In the genomic region with DNA sequence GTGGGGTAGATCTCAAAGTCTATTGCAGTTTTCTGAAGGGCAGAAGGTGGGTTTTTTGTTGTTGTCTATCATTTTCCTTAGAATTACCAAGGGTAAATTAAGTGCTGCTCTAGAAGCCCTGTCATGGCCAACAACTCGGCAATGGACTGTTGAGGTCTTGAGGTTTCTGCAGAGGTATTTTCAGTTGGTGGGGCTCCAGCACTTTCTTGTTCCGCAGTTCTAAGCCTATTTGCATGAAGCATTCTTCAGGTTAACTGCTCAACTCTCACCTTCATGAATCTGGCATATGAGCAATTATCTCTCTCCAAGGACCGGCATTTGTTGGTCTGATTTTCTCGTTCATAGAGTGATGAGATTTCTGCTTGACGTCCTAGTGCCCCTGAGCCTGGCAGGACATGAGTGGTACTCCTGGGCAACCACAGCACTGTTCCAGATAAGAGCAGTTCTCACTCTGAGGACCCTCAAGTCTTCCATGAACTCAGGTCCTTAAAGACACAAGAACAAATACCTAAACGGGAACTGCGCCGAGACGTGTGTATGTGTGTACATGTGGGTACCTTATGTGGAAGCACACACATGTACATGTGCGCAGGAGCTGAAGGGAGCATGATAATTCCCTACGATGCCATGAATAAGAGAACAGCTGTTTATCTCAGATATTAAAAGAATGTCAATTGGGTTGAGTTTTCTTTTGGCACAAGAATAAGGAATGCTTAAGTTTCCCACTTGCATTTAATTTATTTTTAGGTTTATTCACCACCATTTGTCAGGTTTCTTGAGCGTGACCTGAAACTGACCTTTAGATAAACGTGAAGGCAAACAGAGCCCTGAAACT, we compare ENCODE assay signal across 10 cellular contexts.
DNase-seq lines count a peak whose midpoint lies in the region; ATAC-seq, FAIRE-seq and TF ChIP-seq lines count a peak whose summit lies in the region.
"Had no signal": no experiment of that assay in that cellular context is flagged by ENCODE, and none has a peak within 500 bp of the region (broad histone marks: within the 10 kb centered on the region; RNA-seq: fewer than 3 reads in every experiment).

No MANE protein-coding gene starts in this region.

- H3K27me3 Mint-ChIP-seq in T-helper 17 cell: no peaks in the 10 kb centered on the region

- no peaks in the 10 kb centered on the region for H3K4me1 Mint-ChIP-seq in T-helper 17 cell

- CTCF ChIA-PET in HepG2 (lab: Yijun Ruan, JAX; ENCODE audit: low intra/inter-chr PET ratio, low total read pairs): no interaction called here

- H4K20me1 ChIP-seq in HepG2 (ENCODE audit: insufficient read depth, low read length): no peaks in the 10 kb centered on the region

- no peak for TF ChIP-seq RAD21 in HepG2 (CRISPR knock-in tag; IDR thresholded peaks at IDR 0.05)

- H3K9me3 ChIP-seq in left ventricle myocardium inferior (replicated peaks) (no peaks in the 10 kb centered on the region), T-helper 17 cell (ENCODE audit: control insufficient read depth, low read length, poor library complexity, severe bottlenecking) (no peaks in the 10 kb centered on the region), HepG2 (ENCODE audit: low read length) (no peaks in the 10 kb centered on the region; the same call in 1 of the 2 replicates)

- H3K27ac ChIP-seq in left ventricle myocardium inferior (replicated peaks) (no peak overlapping the region), HepG2 (ENCODE audit: extremely low read length, insufficient read depth, low read length) (no peak overlapping the region)
- H3K27ac ChIP-seq: neural progenitor cell had no signal

- BruUV-seq in HepG2 (replicated peaks; lab: Mats Ljungman, UMichigan): no TSS peak

- intact Hi-C loops in left ventricle myocardium inferior (cut with micrococcal nuclease) (no loop called here), Right ventricle myocardium inferior (cut with DNase I) (no loop called here), HepG2 (cut with micrococcal nuclease; ENCODE audit: unreplicated experiment) (no loop called here)

- H3K27me3 ChIP-seq in left ventricle myocardium inferior (ENCODE audit: low read depth) (no peaks in the 10 kb centered on the region), HepG2 (ENCODE audit: control insufficient read depth in 1 of 2, insufficient read depth in 2 of 2, low read length in 2 of 2) (no peaks in the 10 kb centered on the region)
- H3K27me3 ChIP-seq: neural progenitor cell had no signal

- TF ChIP-seq POLR2A in HepG2 (IDR thresholded peaks at IDR 0.05; ENCODE audit: insufficient read depth in 1 of 2, low read depth in 2 of 2, low read length in 2 of 2): no peak

- no peaks in the 10 kb centered on the region for H3K36me3 Mint-ChIP-seq in T-helper 17 cell (ENCODE audit: low read depth)
- H3K36me3 Mint-ChIP-seq: neural progenitor cell had no signal

- FAIRE-seq in HepG2 (lab: Jason Lieb, UNC): no peak

- peaks cover 18% of the 10 kb centered on the region for H3K4me1 ChIP-seq in left ventricle myocardium inferior
- no peaks in the 10 kb centered on the region for H3K4me1 ChIP-seq in HepG2 (ENCODE audit: insufficient read depth, low read length)

- POLR2A ChIA-PET in HepG2 (lab: Yijun Ruan, JAX): no interaction called here

- 50% methylated on average over 13 of the region's 13 CpGs for WGBS in HepG2 (ENCODE audit: low lambda C conversion rate)

- no peak overlapping the region for H3K27ac Mint-ChIP-seq in T-helper 17 cell
- H3K27ac Mint-ChIP-seq: activated T-cell treated with anti-CD3 and anti-CD28 coated beads, Interleukin-2, amount 50 U/mL, for 72 hours; neural progenitor cell had no signal

- ATAC-seq in Right ventricle myocardium inferior (no peak), HG03045 (IDR thresholded peaks at IDR 0.05; ENCODE audit: unreplicated experiment) (peak; percentile 69), T-helper 17 cell (peak; percentile 25), HepG2 (no peak)
- ATAC-seq: activated T-cell treated with anti-CD3 and anti-CD28 coated beads, Interleukin-2, amount 50 U/mL, for 72 hours had no signal

- no peak overlapping the region for H3K4me2 ChIP-seq in HepG2 (ENCODE audit: low read depth, low read length)
- H3K4me2 ChIP-seq: neural progenitor cell had no signal

- no peak overlapping the region for H3K9ac ChIP-seq in HepG2 (ENCODE audit: insufficient read depth, low read depth, low read length)
- H3K9ac ChIP-seq: neural progenitor cell had no signal

- in situ Hi-C loops in HepG2 (cut with HindIII; ENCODE audit: extremely low pct_ligation_motif_present, low pct_unique_long_range_greater_than_20kb): no loop called here

- DNase-seq in left ventricle myocardium inferior: no peak
- no peak for DNase-seq in Right ventricle myocardium inferior (ENCODE audit: missing footprints)
- no peak for DNase-seq in T-helper 17 cell
- no peak for DNase-seq in stimulated activated CD4-positive, alpha-beta T cell treated with anti-CD3 and anti-CD28 coated beads, Interleukin-2, amount 100 ng/mL, for 48 hours
- DNase-seq in putamen (ENCODE audit: low spot score): no peak
- no peak for DNase-seq in HepG2 (ENCODE audit: low spot score)
- no peak for DNase-seq in HuH-7 (ENCODE audit: low spot score)
- DNase-seq: activated T-cell treated with anti-CD3 and anti-CD28 coated beads, Interleukin-2, amount 50 U/mL, for 72 hours had no signal

- H3K36me3 ChIP-seq in left ventricle myocardium inferior (no peaks in the 10 kb centered on the region), HepG2 (replicated peaks in 1 of 2; ENCODE audit: control insufficient read depth in 1 of 2, insufficient read depth in 2 of 2, low read length in 2 of 2) (no peaks in the 10 kb centered on the region)
- H3K36me3 ChIP-seq: neural progenitor cell had no signal

- no peak overlapping the region for H2AFZ ChIP-seq in HepG2 (ENCODE audit: low read length)
- H2AFZ ChIP-seq: neural progenitor cell had no signal

- H3K4me3 Mint-ChIP-seq in T-helper 17 cell: no peak overlapping the region
- H3K4me3 Mint-ChIP-seq: activated T-cell treated with anti-CD3 and anti-CD28 coated beads, Interleukin-2, amount 50 U/mL, for 72 hours; neural progenitor cell had no signal

- TF ChIP-seq EP300 in HepG2 (IDR thresholded peaks at IDR 0.05; ENCODE audit: low read depth in 2 of 2, low read length in 2 of 2) (no peak), HepG2 (CRISPR knock-in tag; IDR thresholded peaks at IDR 0.05; ENCODE audit: borderline replicate concordance) (no peak)

- no peak for TF ChIP-seq CTCF in left ventricle myocardium inferior (IDR thresholded peaks at IDR 0.05; ENCODE audit: borderline replicate concordance)
- TF ChIP-seq CTCF in HepG2 (CRISPR knock-in tag; IDR thresholded peaks at IDR 0.05): no peak

- no peaks in the 10 kb centered on the region for H3K79me2 ChIP-seq in HepG2 (ENCODE audit: insufficient read depth, low read length)

- H3K4me3 ChIP-seq in left ventricle myocardium inferior: peak overlapping the region; percentile 41
- H3K4me3 ChIP-seq in HepG2 (replicated peaks in 1 of 3; ENCODE audit: insufficient read depth in 1 of 3, low read depth in 2 of 3, low read length in 3 of 3): no peak overlapping the region
- H3K4me3 ChIP-seq: neural progenitor cell had no signal

TF ChIP-seq in HepG2, 621 proteins besides CTCF, POLR2A, EP300 and RAD21 (continues in another document):
- TF ChIP-seq GFI1 (CRISPR knock-in tag; IDR thresholded peaks at IDR 0.05; ENCODE audit: borderline replicate concordance) (no peak), NCOA5 (CRISPR knock-in tag; IDR thresholded peaks at IDR 0.05) (no peak), ZBTB8A (CRISPR knock-in tag; IDR thresholded peaks at IDR 0.05; ENCODE audit: borderline replicate concordance, low read depth) (no peak), BCL6 (CRISPR knock-in tag; IDR thresholded peaks at IDR 0.05) (no peak), SNRNP70 (IDR thresholded peaks at IDR 0.05; ENCODE audit: low read depth, low read length) (no peak), SMAD1 (CRISPR knock-in tag; IDR thresholded peaks at IDR 0.05; ENCODE audit: borderline replicate concordance, low read depth) (no peak), ELF1 (CRISPR knock-in tag; IDR thresholded peaks at IDR 0.05) (no peak)
- TF ChIP-seq, protein P1, sequence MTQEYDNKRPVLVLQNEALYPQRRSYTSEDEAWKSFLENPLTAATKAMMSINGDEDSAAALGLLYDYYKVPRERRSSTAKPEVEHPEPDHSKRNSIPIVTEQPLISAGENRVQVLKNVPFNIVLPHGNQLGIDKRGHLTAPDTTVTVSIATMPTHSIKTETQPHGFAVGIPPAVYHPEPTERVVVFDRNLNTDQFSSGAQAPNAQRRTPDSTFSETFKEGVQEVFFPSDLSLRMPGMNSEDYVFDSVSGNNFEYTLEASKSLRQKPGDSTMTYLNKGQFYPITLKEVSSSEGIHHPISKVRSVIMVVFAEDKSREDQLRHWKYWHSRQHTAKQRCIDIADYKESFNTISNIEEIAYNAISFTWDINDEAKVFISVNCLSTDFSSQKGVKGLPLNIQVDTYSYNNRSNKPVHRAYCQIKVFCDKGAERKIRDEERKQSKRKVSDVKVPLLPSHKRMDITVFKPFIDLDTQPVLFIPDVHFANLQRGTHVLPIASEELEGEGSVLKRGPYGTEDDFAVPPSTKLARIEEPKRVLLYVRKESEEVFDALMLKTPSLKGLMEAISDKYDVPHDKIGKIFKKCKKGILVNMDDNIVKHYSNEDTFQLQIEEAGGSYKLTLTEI (CRISPR knock-in tag; conservative IDR thresholded peaks at IDR 0.05): no peak
- TF ChIP-seq, protein P2, sequence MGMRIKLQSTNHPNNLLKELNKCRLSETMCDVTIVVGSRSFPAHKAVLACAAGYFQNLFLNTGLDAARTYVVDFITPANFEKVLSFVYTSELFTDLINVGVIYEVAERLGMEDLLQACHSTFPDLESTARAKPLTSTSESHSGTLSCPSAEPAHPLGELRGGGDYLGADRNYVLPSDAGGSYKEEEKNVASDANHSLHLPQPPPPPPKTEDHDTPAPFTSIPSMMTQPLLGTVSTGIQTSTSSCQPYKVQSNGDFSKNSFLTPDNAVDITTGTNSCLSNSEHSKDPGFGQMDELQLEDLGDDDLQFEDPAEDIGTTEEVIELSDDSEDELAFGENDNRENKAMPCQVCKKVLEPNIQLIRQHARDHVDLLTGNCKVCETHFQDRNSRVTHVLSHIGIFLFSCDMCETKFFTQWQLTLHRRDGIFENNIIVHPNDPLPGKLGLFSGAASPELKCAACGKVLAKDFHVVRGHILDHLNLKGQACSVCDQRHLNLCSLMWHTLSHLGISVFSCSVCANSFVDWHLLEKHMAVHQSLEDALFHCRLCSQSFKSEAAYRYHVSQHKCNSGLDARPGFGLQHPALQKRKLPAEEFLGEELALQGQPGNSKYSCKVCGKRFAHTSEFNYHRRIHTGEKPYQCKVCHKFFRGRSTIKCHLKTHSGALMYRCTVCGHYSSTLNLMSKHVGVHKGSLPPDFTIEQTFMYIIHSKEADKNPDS (CRISPR knock-in tag; IDR thresholded peaks at IDR 0.05): no peak
- TF ChIP-seq, protein P3, sequence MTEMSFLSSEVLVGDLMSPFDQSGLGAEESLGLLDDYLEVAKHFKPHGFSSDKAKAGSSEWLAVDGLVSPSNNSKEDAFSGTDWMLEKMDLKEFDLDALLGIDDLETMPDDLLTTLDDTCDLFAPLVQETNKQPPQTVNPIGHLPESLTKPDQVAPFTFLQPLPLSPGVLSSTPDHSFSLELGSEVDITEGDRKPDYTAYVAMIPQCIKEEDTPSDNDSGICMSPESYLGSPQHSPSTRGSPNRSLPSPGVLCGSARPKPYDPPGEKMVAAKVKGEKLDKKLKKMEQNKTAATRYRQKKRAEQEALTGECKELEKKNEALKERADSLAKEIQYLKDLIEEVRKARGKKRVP (CRISPR knock-in tag; IDR thresholded peaks at IDR 0.05): no peak

Comparison
In these comparisons a context has a peak if more than half of its experiments do, and no peak if none do; other contexts are left out.
1. ATAC-seq: peak in HG03045 (single experiment) and T-helper 17 cell (single experiment); none in Right ventricle myocardium inferior (single experiment) and HepG2 (single experiment).